ENCODE assay signal across 13 cellular contexts in the genomic region with DNA sequence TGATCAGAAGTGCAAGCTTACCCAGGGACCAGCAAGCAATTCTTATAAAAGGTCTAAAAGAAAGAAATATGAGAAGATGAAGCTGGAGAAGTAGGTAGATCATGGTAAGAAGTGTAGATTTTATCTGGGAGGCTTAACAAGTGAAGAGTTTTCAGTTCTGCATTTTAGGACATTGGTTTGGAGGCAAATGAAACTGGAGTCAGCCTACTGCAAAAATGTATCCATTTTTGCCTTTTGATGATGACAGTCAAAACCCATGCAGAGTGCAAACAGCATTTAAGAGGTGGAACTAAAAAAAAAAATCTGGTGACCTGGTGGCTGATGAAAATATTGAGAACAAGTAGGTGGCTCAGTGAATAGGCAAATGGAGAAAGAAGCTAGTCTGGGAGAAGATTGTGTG.
DNase-seq lines count a peak whose midpoint lies in the region; ATAC-seq lines count a peak whose summit lies in the region.
"Had no signal": no experiment of that assay in that cellular context is flagged by ENCODE, and none has a peak within 500 bp of the region (broad histone marks: within the 10 kb centered on the region; RNA-seq: fewer than 3 reads in every experiment).

No MANE protein-coding gene starts in this region.

- ATAC-seq in GM18519 (IDR thresholded peaks at IDR 0.05; ENCODE audit: low FRiP score, unreplicated experiment) (peak; percentile 89), GM21423 (IDR thresholded peaks at IDR 0.05; ENCODE audit: unreplicated experiment) (peak; percentile 77), HG03045 (IDR thresholded peaks at IDR 0.05; ENCODE audit: unreplicated experiment) (peak; percentile 77)
- ATAC-seq: activated naive CD4-positive, alpha-beta T cell treated with anti-CD3 and anti-CD28 coated beads, Interleukin-2, amount 50 U/mL, for 72 hours had no signal

- peak; percentile 14 for DNase-seq in RPMI8226
- no peak for DNase-seq in DMS79 treated with DMSO at 0.1 percent for 48 hours (lab: John Stamatoyannopoulos, UW)
- DNase-seq in retina: no peak
- DNase-seq in SHP77 (lab: John Stamatoyannopoulos, UW): no peak
- no peak for DNase-seq in HuH-7 (ENCODE audit: low spot score)
- DNase-seq: activated CD8-positive, alpha-beta memory T cell treated with anti-CD3 and anti-CD28 coated beads for 24 hours; CD4-positive, alpha-beta memory T cell; NCI-H2081; stimulated activated CD4-positive, alpha-beta T cell treated with anti-CD3 and anti-CD28 coated beads, Interleukin-4, amount 100 ng/mL, for 1 hour had no signal
